ENCODE assay signal across 1 cellular context in genomic region chr5:154479160-154479943, GRCh38.
TF ChIP-seq lines count a peak whose summit lies in the region.

No MANE protein-coding gene starts in this region.

TF ChIP-seq in WTC11, 78 proteins besides CTCF, POLR2A, EP300 and RAD21 (continued from another document):
- TF ChIP-seq, protein P1, sequence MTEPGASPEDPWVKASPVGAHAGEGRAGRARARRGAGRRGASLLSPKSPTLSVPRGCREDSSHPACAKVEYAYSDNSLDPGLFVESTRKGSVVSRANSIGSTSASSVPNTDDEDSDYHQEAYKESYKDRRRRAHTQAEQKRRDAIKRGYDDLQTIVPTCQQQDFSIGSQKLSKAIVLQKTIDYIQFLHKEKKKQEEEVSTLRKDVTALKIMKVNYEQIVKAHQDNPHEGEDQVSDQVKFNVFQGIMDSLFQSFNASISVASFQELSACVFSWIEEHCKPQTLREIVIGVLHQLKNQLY (CRISPR knock-in tag; IDR thresholded peaks at IDR 0.05): no peak
- TF ChIP-seq ZNF317 (CRISPR knock-in tag; IDR thresholded peaks at IDR 0.05; ENCODE audit: borderline replicate concordance, low read depth) (no peak), ATF1 (CRISPR knock-in tag; IDR thresholded peaks at IDR 0.05) (no peak), FOXJ3 (CRISPR knock-in tag; IDR thresholded peaks at IDR 0.05; ENCODE audit: borderline replicate concordance) (no peak), JUN (CRISPR knock-in tag; IDR thresholded peaks at IDR 0.05) (no peak), TP53 (CRISPR knock-in tag; IDR thresholded peaks at IDR 0.05) (no peak)
